11 cellular contexts compared by ENCODE assay signal in genomic region chr16:629289-630023, GRCh38. TPM values are rescaled to one million over a fixed set of nuclear protein-coding genes. Genes with fewer than 3 reads are reported as not detected.
DNase-seq lines count a peak whose midpoint lies in the region; ATAC-seq and TF ChIP-seq lines count a peak whose summit lies in the region.
"Had no signal": no experiment of that assay in that cellular context is flagged by ENCODE, and none has a peak within 500 bp of the region (broad histone marks: within the 10 kb centered on the region; RNA-seq: fewer than 3 reads in every experiment).

No MANE protein-coding gene starts in this region.

- no peak for TF ChIP-seq RAD21 in SK-N-SH (IDR thresholded peaks at IDR 0.05; ENCODE audit: low read length)

- intact Hi-C loops in vagina (cut with DNase I): no loop called here

- H3K79me2 ChIP-seq in SK-N-SH (ENCODE audit: insufficient read depth): no peaks in the 10 kb centered on the region

- H3K36me3 ChIP-seq in SK-N-SH (replicated peaks in 1 of 2; ENCODE audit: control insufficient read depth in 1 of 2, insufficient read depth in 2 of 2, low read length in 1 of 2) (peaks cover 0 to 16% of the 10 kb centered on the region in 2 experiments), vagina (no peaks in the 10 kb centered on the region)

- peak; percentile 84 for DNase-seq in SK-N-SH
- DNase-seq in left lobe of liver (ENCODE audit: low spot score): peak; percentile 88
- DNase-seq in vagina (ENCODE audit: extremely low spot score in 2 of 2): no peak
- DNase-seq: activated CD4-positive, alpha-beta T cell treated with anti-CD3 and anti-CD28 coated beads for 48 hours; NCI-H1105 treated with DMSO at 0.1 percent for 48 hours had no signal

- H3K4me3 ChIP-seq in SK-N-SH (ENCODE audit: low read depth in 2 of 2, low read length in 1 of 2): no peak overlapping the region
- H3K4me3 ChIP-seq in vagina: no peak overlapping the region
- H3K4me3 ChIP-seq: prostate gland had no signal

- TF ChIP-seq POLR2A in vagina (IDR thresholded peaks at IDR 0.05): no peak

- H3K27me3 ChIP-seq in SK-N-SH (ENCODE audit: insufficient read depth) (no peaks in the 10 kb centered on the region), vagina (no peaks in the 10 kb centered on the region)

- no peaks in the 10 kb centered on the region for H3K9me2 ChIP-seq in SK-N-SH

- H3K9ac ChIP-seq in SK-N-SH: no peak overlapping the region

- TF ChIP-seq EP300 in SK-N-SH (IDR thresholded peaks at IDR 0.05; ENCODE audit: borderline replicate concordance in 1 of 2, low read depth in 1 of 2, low read length in 1 of 2): no peak; a peak in 1 of 4 replicates

- no peak overlapping the region for H2AFZ ChIP-seq in SK-N-SH (ENCODE audit: low read depth)

- no peaks in the 10 kb centered on the region for H4K20me1 ChIP-seq in SK-N-SH (ENCODE audit: insufficient read depth)

- H3K4me1 ChIP-seq in SK-N-SH (ENCODE audit: control insufficient read depth in 1 of 2, insufficient read depth in 2 of 2, low read depth in 1 of 2, low read length in 1 of 2): peaks cover 10 to 29% of the 10 kb centered on the region in 2 experiments; a peak in 3 of 4 replicates
- peaks cover 42% of the 10 kb centered on the region for H3K4me1 ChIP-seq in vagina
- H3K4me1 ChIP-seq: prostate gland had no signal

- H3K27ac ChIP-seq in SK-N-SH (ENCODE audit: low read depth in 2 of 2, low read length in 1 of 2): peak overlapping the region in 1 of 2 experiments; percentile 62; a peak in 1 of 4 replicates
- peak overlapping the region; percentile 39 for H3K27ac ChIP-seq in vagina
- H3K27ac ChIP-seq: prostate gland had no signal

- TF ChIP-seq CTCF in SK-N-SH (IDR thresholded peaks at IDR 0.05) (no peak), vagina (IDR thresholded peaks at IDR 0.05) (no peak)

- CTCF ChIA-PET in SK-N-SH (lab: Yijun Ruan, JAX): no interaction called here

- H3K9me3 ChIP-seq in SK-N-SH (no peaks in the 10 kb centered on the region), vagina (no peaks in the 10 kb centered on the region)
- H3K9me3 ChIP-seq: prostate gland had no signal

- ATAC-seq in SK-N-SH treated with all-trans-retinoic acid at 6 μM for 48 hours (no peak), left lobe of liver (peak; percentile 74), GM18498 (IDR thresholded peaks at IDR 0.05; ENCODE audit: unreplicated experiment) (no peak), esophagus mucosa (no peak)

- peaks cover 3% of the 10 kb centered on the region for H3F3A ChIP-seq in SK-N-SH (replicated peaks; ENCODE audit: insufficient read depth)

- no peak overlapping the region for H3K4me2 ChIP-seq in SK-N-SH

- POLR2A ChIA-PET in SK-N-SH (lab: Yijun Ruan, JAX): interaction anchor here (0.9 kb wide), 2 partner anchors 30 to 59 kb away, joined by 3 read pairs; no protein-coding TSS in a partner anchor

- WGBS in SK-N-SH (ENCODE audit: low lambda C conversion rate): 87% methylated on average over 10 of the region's 29 CpGs

TF ChIP-seq in SK-N-SH, 30 proteins besides CTCF, POLR2A, EP300 and RAD21:
- TF ChIP-seq PBX3 (IDR thresholded peaks at IDR 0.05) (no peak), RCOR1 (IDR thresholded peaks at IDR 0.05; ENCODE audit: low read length) (no peak), GATA2 (CRISPR knock-in tag; IDR thresholded peaks at IDR 0.05) (no peak), USF2 (IDR thresholded peaks at IDR 0.05; ENCODE audit: borderline replicate concordance, low read depth, low read length) (no peak), MXI1 (IDR thresholded peaks at IDR 0.05; ENCODE audit: low read depth, low read length) (0 out of 2 replicates have a peak, but pooled peaks have one; percentile 28)

TF ChIP-seq in SK-N-SH treated with all-trans-retinoic acid at 6 μM for 48 hours, 23 proteins besides CTCF, POLR2A, EP300 and RAD21 (continues in another document):
- TF ChIP-seq ZNF70 (CRISPR knock-in tag; IDR thresholded peaks at IDR 0.05): no peak
- no peak for TF ChIP-seq ESRRG (CRISPR knock-in tag; IDR thresholded peaks at IDR 0.05)
- TF ChIP-seq PPARA (CRISPR knock-in tag; IDR thresholded peaks at IDR 0.05; ENCODE audit: borderline replicate concordance): no peak
- no peak for TF ChIP-seq ISL1 (CRISPR knock-in tag; IDR thresholded peaks at IDR 0.05)
- no peak for TF ChIP-seq CREB5 (CRISPR knock-in tag; IDR thresholded peaks at IDR 0.05; ENCODE audit: low read depth)
- TF ChIP-seq OSR1 (CRISPR knock-in tag; IDR thresholded peaks at IDR 0.05): no peak
- TF ChIP-seq SNAI2 (CRISPR knock-in tag; IDR thresholded peaks at IDR 0.05): no peak
- no peak for TF ChIP-seq ARNTL (CRISPR knock-in tag; IDR thresholded peaks at IDR 0.05; ENCODE audit: borderline replicate concordance, low read depth)
- TF ChIP-seq CSRNP3 (CRISPR knock-in tag; IDR thresholded peaks at IDR 0.05): no peak
- no peak for TF ChIP-seq PATZ1 (CRISPR knock-in tag; IDR thresholded peaks at IDR 0.05; ENCODE audit: borderline replicate concordance)
- TF ChIP-seq GLIS3 (CRISPR knock-in tag; IDR thresholded peaks at IDR 0.05): no peak
- TF ChIP-seq TCF4 (CRISPR knock-in tag; IDR thresholded peaks at IDR 0.05; ENCODE audit: borderline replicate concordance): no peak
- TF ChIP-seq ZFP30 (CRISPR knock-in tag; IDR thresholded peaks at IDR 0.05): no peak
- no peak for TF ChIP-seq ZNF565 (CRISPR knock-in tag; conservative IDR thresholded peaks at IDR 0.05; ENCODE audit: low read depth)

RNA-seq across cellular contexts. Expression of gene WFIKKN1, which starts 1.3 kb away (rescaled TPM):
- 0.10 and 0.16 TPM in 2 replicates for polyA plus RNA-seq in SK-N-SH (2012; rRNA removed)
- 0.09 and 0.10 TPM in 2 replicates for polyA plus RNA-seq in SK-N-SH (2012; cell fraction: cytosol; rRNA removed)
- polyA plus RNA-seq in SK-N-SH (2012; cell fraction: nucleus; rRNA removed): 0.37 and 1.4 TPM in 2 replicates
- total RNA-seq in left lobe of liver (0.96 TPM), vagina (3.2 TPM), esophagus mucosa (0.08 TPM)
- total RNA-seq: A172, RPMI7951 had no signal

RNA-seq across cellular contexts. Expression of gene METTL26, which starts 6.6 kb away (rescaled TPM):
- polyA plus RNA-seq in SK-N-SH (2012; rRNA removed): 158 and 167 TPM in 2 replicates
- 83.5 and 115 TPM in 2 replicates for polyA plus RNA-seq in SK-N-SH (2012; cell fraction: cytosol; rRNA removed)
- 144 and 254 TPM in 2 replicates for polyA plus RNA-seq in SK-N-SH (2012; cell fraction: nucleus; rRNA removed)
- total RNA-seq in left lobe of liver: 33.2 TPM
- 187 TPM for total RNA-seq in vagina
- total RNA-seq in esophagus mucosa: 40.2 TPM

RNA-seq across cellular contexts. Expression of gene MCRIP2, which starts 12.2 kb away (rescaled TPM):
- polyA plus RNA-seq in SK-N-SH (2012; rRNA removed): 34.0 and 36.9 TPM in 2 replicates
- 14.2 and 20.8 TPM in 2 replicates for polyA plus RNA-seq in SK-N-SH (2012; cell fraction: cytosol; rRNA removed)
- 40.2 and 60.8 TPM in 2 replicates for polyA plus RNA-seq in SK-N-SH (2012; cell fraction: nucleus; rRNA removed)
- 101 TPM for total RNA-seq in left lobe of liver
- 27.0 TPM for total RNA-seq in vagina
- total RNA-seq in esophagus mucosa: 20.3 TPM

RNA-seq across cellular contexts. Expression of gene WDR90, which starts 19.7 kb away (rescaled TPM):
- 30.5 and 32.0 TPM in 2 replicates for polyA plus RNA-seq in SK-N-SH (2012; rRNA removed)
- polyA plus RNA-seq in SK-N-SH (2012; cell fraction: cytosol; rRNA removed): 4.7 and 7.3 TPM in 2 replicates
- 255 and 330 TPM in 2 replicates for polyA plus RNA-seq in SK-N-SH (2012; cell fraction: nucleus; rRNA removed)
- total RNA-seq in left lobe of liver (17.2 TPM), vagina (34.9 TPM), esophagus mucosa (17.9 TPM)

RNA-seq across cellular contexts. Expression of gene RHOT2, which starts 38.5 kb away (rescaled TPM):
- 229 and 255 TPM in 2 replicates for polyA plus RNA-seq in SK-N-SH (2012; rRNA removed)
- polyA plus RNA-seq in SK-N-SH (2012; cell fraction: cytosol; rRNA removed): 35.0 and 57.3 TPM in 2 replicates
- polyA plus RNA-seq in SK-N-SH (2012; cell fraction: nucleus; rRNA removed): 1,708 and 2,289 TPM in 2 replicates
- total RNA-seq in left lobe of liver (57.9 TPM), vagina (91.1 TPM), esophagus mucosa (58.7 TPM)

Comparison
In these comparisons a context has a peak if more than half of its experiments do, and no peak if none do; other contexts are left out.
1. DNase-seq: peak in SK-N-SH (single experiment) and left lobe of liver (single experiment); none in vagina (0 of 2).